In the genomic region with DNA sequence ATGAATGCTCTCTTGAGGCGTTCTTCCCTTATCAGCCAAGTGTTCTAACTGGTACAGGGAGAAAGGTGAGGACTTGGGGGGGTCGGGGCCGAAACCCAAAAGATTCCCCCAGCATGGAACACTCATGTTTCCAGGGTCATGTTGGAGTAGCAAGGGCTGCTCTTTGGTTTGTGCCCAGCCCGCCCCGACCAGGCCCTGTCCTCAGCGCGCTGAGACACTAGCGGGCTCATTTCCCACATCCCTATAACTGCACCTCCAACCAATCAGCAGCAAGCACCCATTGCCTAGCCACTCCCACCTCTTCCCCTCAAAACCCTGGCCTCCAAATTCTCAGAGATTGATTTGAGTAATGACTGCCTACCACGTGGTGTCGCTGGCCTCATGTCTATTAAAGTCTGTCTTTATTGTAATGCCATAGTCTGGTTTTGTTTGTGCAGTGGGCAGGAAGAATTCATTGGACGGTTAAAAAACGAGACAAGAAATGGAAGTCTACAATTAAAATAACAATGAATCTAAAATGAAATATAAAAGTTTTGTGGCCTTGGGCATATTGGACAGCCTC, we compare ENCODE assay signal across 25 cellular contexts.
A peak's percentile ranks its signal among the peaks of the same experiment; 100 is the strongest.
DNase-seq lines count a peak whose midpoint lies in the region; ATAC-seq and TF ChIP-seq lines count a peak whose summit lies in the region.
"Had no signal": no experiment of that assay in that cellular context is flagged by ENCODE, and none has a peak within 500 bp of the region (broad histone marks: within the 10 kb centered on the region; RNA-seq: fewer than 3 reads in every experiment).

No MANE protein-coding gene starts in this region.

- H3K4me1 Mint-ChIP-seq in HFFc6 (ENCODE audit: low read depth): no peaks in the 10 kb centered on the region; the same call in 1 of the 2 replicates
- no peaks in the 10 kb centered on the region for H3K4me1 Mint-ChIP-seq in activated CD4-positive, alpha-beta memory T cell treated with anti-CD3 and anti-CD28 coated beads, Interleukin-2, amount 10 ng/mL, durations not matched to agents 7 days and 5 days
- H3K4me1 Mint-ChIP-seq: activated CD8-positive, alpha-beta memory T cell treated with anti-CD3 and anti-CD28 coated beads, Interleukin-2, amount 10 ng/mL, durations not matched to agents 7 days and 5 days; activated naive CD4-positive, alpha-beta T cell treated with anti-CD3 and anti-CD28 coated beads, Interleukin-2, amount 10 ng/mL, durations not matched to agents 7 days and 5 days; memory B cell; T-cell had no signal

- CTCF ChIA-PET in activated CD4-positive, alpha-beta memory T cell treated with anti-CD3 and anti-CD28 coated beads, Interleukin-2, amount 10 ng/mL, durations not matched to agents 7 days and 5 days (lab: Charles Lee): no interaction called here

- no peaks in the 10 kb centered on the region for H3K27me3 ChIP-seq in RWPE2 (ENCODE audit: insufficient read depth, poor library complexity, severe bottlenecking)
- H3K27me3 ChIP-seq: BLaER1 treated with 17β-estradiol and CSF1 and Interleukin-3, amounts not matched to agents 10 nM and 100 nM; cardiac muscle cell; esophagus squamous epithelium; hepatocyte; sigmoid colon; stomach; tibial nerve had no signal

- ATAC-seq in RWPE2 (ENCODE audit: low read depth): peak; percentile 36; the same call in 1 of the 3 replicates
- ATAC-seq in HG03457 (IDR thresholded peaks at IDR 0.05; ENCODE audit: unreplicated experiment): no peak
- ATAC-seq: activated CD8-positive, alpha-beta memory T cell treated with anti-CD3 and anti-CD28 coated beads, Interleukin-2, amount 10 ng/mL, durations not matched to agents 7 days and 5 days; K562; left colon; T-cell had no signal

- H3K4me3 Mint-ChIP-seq in HFFc6: no peak overlapping the region
- no peak overlapping the region for H3K4me3 Mint-ChIP-seq in activated CD4-positive, alpha-beta memory T cell treated with anti-CD3 and anti-CD28 coated beads, Interleukin-2, amount 10 ng/mL, durations not matched to agents 7 days and 5 days
- H3K4me3 Mint-ChIP-seq: activated CD8-positive, alpha-beta memory T cell treated with anti-CD3 and anti-CD28 coated beads, Interleukin-2, amount 10 ng/mL, durations not matched to agents 7 days and 5 days; activated naive CD4-positive, alpha-beta T cell treated with anti-CD3 and anti-CD28 coated beads, Interleukin-2, amount 10 ng/mL, durations not matched to agents 7 days and 5 days; memory B cell; T-cell had no signal

- H3K27me3 Mint-ChIP-seq in HFFc6 (ENCODE audit: insufficient read depth): no peaks in the 10 kb centered on the region
- H3K27me3 Mint-ChIP-seq in activated CD4-positive, alpha-beta memory T cell treated with anti-CD3 and anti-CD28 coated beads, Interleukin-2, amount 10 ng/mL, durations not matched to agents 7 days and 5 days: no peaks in the 10 kb centered on the region
- H3K27me3 Mint-ChIP-seq: activated CD8-positive, alpha-beta memory T cell treated with anti-CD3 and anti-CD28 coated beads, Interleukin-2, amount 10 ng/mL, durations not matched to agents 7 days and 5 days; activated naive CD4-positive, alpha-beta T cell treated with anti-CD3 and anti-CD28 coated beads, Interleukin-2, amount 10 ng/mL, durations not matched to agents 7 days and 5 days; memory B cell; T-cell had no signal

- no peaks in the 10 kb centered on the region for H3K9me3 Mint-ChIP-seq in HFFc6
- peaks cover 3% of the 10 kb centered on the region for H3K9me3 Mint-ChIP-seq in activated CD4-positive, alpha-beta memory T cell treated with anti-CD3 and anti-CD28 coated beads, Interleukin-2, amount 10 ng/mL, durations not matched to agents 7 days and 5 days

- DNase-seq in HFFc6 (no peak), NCI-H446 (lab: John Stamatoyannopoulos, UW) (peak; percentile 24 to 49), RWPE2 (ENCODE audit: low spot score) (no peak), DMS79 (lab: John Stamatoyannopoulos, UW) (no peak), NK-92 (lab: John Stamatoyannopoulos, UW; ENCODE audit: unreplicated experiment) (no peak)
- DNase-seq in activated CD4-positive, alpha-beta memory T cell treated with anti-CD3 and anti-CD28 coated beads, Interleukin-2, amount 10 ng/mL, durations not matched to agents 7 days and 5 days: no peak
- DNase-seq: activated CD4-positive, alpha-beta T cell treated with anti-CD3 and anti-CD28 coated beads for 4 hours; activated CD8-positive, alpha-beta memory T cell treated with anti-CD3 and anti-CD28 coated beads, Interleukin-2, amount 10 ng/mL, durations not matched to agents 7 days and 5 days; activated naive CD4-positive, alpha-beta T cell treated with anti-CD3 and anti-CD28 coated beads, Interleukin-2, amount 10 ng/mL, durations not matched to agents 7 days and 5 days; Calu3; esophagus squamous epithelium; left colon; NCI-H187 treated with DMSO at 0.1 percent for 48 hours; NCI-H345; sigmoid colon; stomach; T-cell had no signal

- no peak overlapping the region for H3K27ac Mint-ChIP-seq in HFFc6
- H3K27ac Mint-ChIP-seq in activated CD4-positive, alpha-beta memory T cell treated with anti-CD3 and anti-CD28 coated beads, Interleukin-2, amount 10 ng/mL, durations not matched to agents 7 days and 5 days: no peak overlapping the region
- H3K27ac Mint-ChIP-seq: activated CD8-positive, alpha-beta memory T cell treated with anti-CD3 and anti-CD28 coated beads, Interleukin-2, amount 10 ng/mL, durations not matched to agents 7 days and 5 days; activated naive CD4-positive, alpha-beta T cell treated with anti-CD3 and anti-CD28 coated beads, Interleukin-2, amount 10 ng/mL, durations not matched to agents 7 days and 5 days; memory B cell; T-cell had no signal

- POLR2A ChIA-PET in activated CD4-positive, alpha-beta memory T cell treated with anti-CD3 and anti-CD28 coated beads, Interleukin-2, amount 10 ng/mL, durations not matched to agents 7 days and 5 days (lab: Charles Lee): no interaction called here

- no peak overlapping the region for H3K4me3 ChIP-seq in RWPE2 (ENCODE audit: severe bottlenecking)
- H3K4me3 ChIP-seq: BLaER1 treated with 17β-estradiol and CSF1 and Interleukin-3, amounts not matched to agents 10 nM and 100 nM; cardiac muscle cell; esophagus squamous epithelium; hepatocyte; K562; sigmoid colon; stomach; tibial nerve had no signal

- no peaks in the 10 kb centered on the region for H3K36me3 ChIP-seq in RWPE2 (ENCODE audit: low read depth)
- H3K36me3 ChIP-seq: BLaER1 treated with 17β-estradiol and CSF1 and Interleukin-3, amounts not matched to agents 10 nM and 100 nM; cardiac muscle cell; esophagus squamous epithelium; sigmoid colon; stomach; tibial nerve had no signal

- TF ChIP-seq CTCF in C4-2B (conservative IDR thresholded peaks at IDR 0.05) (peak; percentile 29), HFFc6 (IDR thresholded peaks at IDR 0.05) (peak; percentile 45; the same call in 1 of the 2 replicates), RWPE2 (IDR thresholded peaks at IDR 0.05; ENCODE audit: poor library complexity, severe bottlenecking) (peak; percentile 14)

- no peaks in the 10 kb centered on the region for H3K9me3 ChIP-seq in RWPE2 (ENCODE audit: severe bottlenecking)
- H3K9me3 ChIP-seq: BLaER1 treated with 17β-estradiol and CSF1 and Interleukin-3, amounts not matched to agents 10 nM and 100 nM; sigmoid colon; tibial nerve had no signal

- H3K27ac ChIP-seq in C4-2B (no peak overlapping the region), RWPE2 (ENCODE audit: poor library complexity, severe bottlenecking) (no peak overlapping the region)
- H3K27ac ChIP-seq: BLaER1 treated with 17β-estradiol and CSF1 and Interleukin-3, amounts not matched to agents 10 nM and 100 nM; cardiac muscle cell; esophagus squamous epithelium; hepatocyte; sigmoid colon; stomach; tibial nerve had no signal

- no peaks in the 10 kb centered on the region for H3K4me1 ChIP-seq in RWPE2 (ENCODE audit: insufficient read depth, poor library complexity, severe bottlenecking)
- H3K4me1 ChIP-seq: BLaER1 treated with 17β-estradiol and CSF1 and Interleukin-3, amounts not matched to agents 10 nM and 100 nM; esophagus squamous epithelium; sigmoid colon; stomach; tibial nerve had no signal

- no peaks in the 10 kb centered on the region for H3K36me3 Mint-ChIP-seq in HFFc6 (ENCODE audit: low read depth)
- no peaks in the 10 kb centered on the region for H3K36me3 Mint-ChIP-seq in activated CD4-positive, alpha-beta memory T cell treated with anti-CD3 and anti-CD28 coated beads, Interleukin-2, amount 10 ng/mL, durations not matched to agents 7 days and 5 days (ENCODE audit: low read depth)
- H3K36me3 Mint-ChIP-seq: activated CD8-positive, alpha-beta memory T cell treated with anti-CD3 and anti-CD28 coated beads, Interleukin-2, amount 10 ng/mL, durations not matched to agents 7 days and 5 days; activated naive CD4-positive, alpha-beta T cell treated with anti-CD3 and anti-CD28 coated beads, Interleukin-2, amount 10 ng/mL, durations not matched to agents 7 days and 5 days; memory B cell; T-cell had no signal

Comparison
In these comparisons a context has a peak if more than half of its experiments do, and no peak if none do; other contexts are left out.
1. DNase-seq: peak in NCI-H446 (2 of 2); none in HFFc6 (single experiment), RWPE2 (single experiment), DMS79 (single experiment), NK-92 (single experiment) and activated CD4-positive, alpha-beta memory T cell treated with anti-CD3 and anti-CD28 coated beads, Interleukin-2, amount 10 ng/mL, durations not matched to agents 7 days and 5 days (single experiment).
2. Peak in every context shown above with its lines, with median percentiles within 50 percentile points of each other: CTCF ChIP-seq.